28 cellular contexts compared by ENCODE assay signal in genomic region chr10:68101066-68101465, GRCh38. TPM values are rescaled to one million over a fixed set of nuclear protein-coding genes. Genes with fewer than 3 reads are reported as not detected.
"Had no signal": no experiment of that assay in that cellular context is flagged by ENCODE, and none has a peak within 500 bp of the region (broad histone marks: within the 10 kb centered on the region; RNA-seq: fewer than 3 reads in every experiment).

No MANE protein-coding gene starts in this region.

- DNase-seq: colonic mucosa; effector CD8-positive, alpha-beta T cell; endodermal cell; esophagus squamous epithelium; heart left ventricle; left cardiac atrium; left lung; mesenchymal stem cell; mucosa of descending colon; naive B cell; stimulated activated CD4-positive, alpha-beta T cell treated with anti-CD3 and anti-CD28 coated beads, Interleukin-2, amount 100 ng/mL, for 24 hours; stimulated activated CD4-positive, alpha-beta T cell treated with anti-CD3 and anti-CD28 coated beads, Interleukin-4, amount 100 ng/mL, for 4 hours; stimulated activated naive B cell treated with anti-CD40 and anti-IgM and Interleukin-4, amounts not matched to agents 10 μg/mL and 1 μg/mL and 100 μg/mL, for 72 hours; upper lobe of left lung had no signal

- ATAC-seq: heart left ventricle; left cardiac atrium; left lung; mucosa of descending colon; natural killer cell treated with Interleukin-12 subunit alpha and Interleukin-12 subunit beta and Interleukin-15 and Interleukin-18, amount 100 ng/mL, for 72 hours; sciatic nerve; stimulated activated naive B cell treated with anti-CD40 and anti-IgM and Interleukin-4, amounts not matched to agents 10 μg/mL and 1 μg/mL and 100 μg/mL, for 72 hours had no signal

- H3K9me3 ChIP-seq: colonic mucosa, esophagus squamous epithelium, heart left ventricle, left lung, mucosa of descending colon, neutrophil, right atrium auricular region, thoracic aorta, tibial nerve, upper lobe of left lung had no signal

- H3K4me2 ChIP-seq: hepatocyte had no signal

- H3K4me3 ChIP-seq: colonic mucosa, esophagus squamous epithelium, heart left ventricle, hepatocyte, left lung, mucosa of descending colon, right atrium auricular region, thoracic aorta, tibial nerve, upper lobe of left lung had no signal

- H3K36me3 ChIP-seq: colonic mucosa, esophagus squamous epithelium, heart left ventricle, left lung, neutrophil, right atrium auricular region, thoracic aorta, tibial nerve, upper lobe of left lung had no signal

- H3K27ac ChIP-seq: colonic mucosa, esophagus squamous epithelium, hepatocyte, left lung, neutrophil, parathyroid adenoma, right atrium auricular region, thoracic aorta, tibial nerve, upper lobe of left lung had no signal

- H3K9ac ChIP-seq: parathyroid adenoma had no signal

- H2AFZ ChIP-seq: hepatocyte, parathyroid adenoma had no signal

- H3K27me3 ChIP-seq: colonic mucosa, esophagus squamous epithelium, heart left ventricle, hepatocyte, left lung, neutrophil, right atrium auricular region, tibial nerve, upper lobe of left lung had no signal

- FAIRE-seq: urothelium cell line had no signal

- H3K79me2 ChIP-seq: hepatocyte, parathyroid adenoma had no signal

- H3K4me1 ChIP-seq: colonic mucosa, left lung, parathyroid adenoma, right atrium auricular region, tibial nerve, upper lobe of left lung had no signal

RNA-seq across cellular contexts. Expression of gene MYPN, which starts 8.2 kb away (rescaled TPM):
- total RNA-seq: endodermal cell, esophagus squamous epithelium, frontal cortex, hepatocyte, lung microvascular endothelial cell, mesothelial cell of epicardium, neural crest cell, omental fat pad, thoracic aorta, tibial nerve, upper lobe of left lung had no signal
- polyA plus RNA-seq: hepatocyte had no signal
